Comparison of ENCODE assay signal across 12 cellular contexts in genomic region chr15:82966671-82967071, GRCh38. TPM values are rescaled to one million over a fixed set of nuclear protein-coding genes. Genes with fewer than 3 reads are reported as not detected.
A peak's percentile ranks its signal among the peaks of the same experiment; 100 is the strongest.
DNase-seq lines count a peak whose midpoint lies in the region; ATAC-seq, FAIRE-seq and TF ChIP-seq lines count a peak whose summit lies in the region.
"Had no signal": no experiment of that assay in that cellular context is flagged by ENCODE, and none has a peak within 500 bp of the region (broad histone marks: within the 10 kb centered on the region; RNA-seq: fewer than 3 reads in every experiment).

No MANE protein-coding gene starts in this region.

- H3K27ac ChIP-seq in aorta (ENCODE audit: low read depth in 1 of 2, low read length in 2 of 2): no peak overlapping the region

- H3K27me3 ChIP-seq in aorta (ENCODE audit: control insufficient read depth in 1 of 2, insufficient read depth in 2 of 2, low read length in 1 of 2): no peaks in the 10 kb centered on the region

- peak; percentile 56 for ATAC-seq in HG02571 (IDR thresholded peaks at IDR 0.05; ENCODE audit: unreplicated experiment)
- peak; percentile 85 for ATAC-seq in HG03460 (IDR thresholded peaks at IDR 0.05; ENCODE audit: unreplicated experiment)
- ATAC-seq in aorta (ENCODE audit: low FRiP score): no peak

- 70 to 72% methylated on average over 4 of the region's 4 CpGs for WGBS in aorta, 2 donors

- DNase-seq in activated T-cell treated with anti-CD3 and anti-CD28 coated beads for 48 hours (ENCODE audit: low read depth) (peak; percentile 8), activated T-cell treated with anti-CD3 and anti-CD28 coated beads for 4 hours (no peak), H54 (ENCODE audit: insufficient read length, low spot score) (no peak), amygdala (lab: John Stamatoyannopoulos, UW) (no peak), aorta (no peak)
- DNase-seq in stimulated activated CD8-positive, alpha-beta memory T cell treated with anti-CD3 and anti-CD28 coated beads, Interleukin-4, amount 100 ng/mL, for 48 hours: peak; percentile 36
- DNase-seq: dermis blood vessel endothelial cell, NCI-H446 treated with DMSO at 0.1 percent for 48 hours, small intestine had no signal

- H3K9me3 ChIP-seq in aorta (ENCODE audit: control insufficient read depth, low read length): no peaks in the 10 kb centered on the region

- H3K4me1 ChIP-seq in aorta (ENCODE audit: control insufficient read depth in 1 of 2, insufficient read depth in 2 of 2, low read length in 2 of 2): no peaks in the 10 kb centered on the region

- intact Hi-C loops in aorta (cut with DNase I): no loop called here

- no peak overlapping the region for H3K4me3 ChIP-seq in aorta (ENCODE audit: low read length in 2 of 2)

- FAIRE-seq in H54 (lab: Jason Lieb, UNC): no peak
- FAIRE-seq: HTR-8/SVneo, small intestine had no signal

- no peak for TF ChIP-seq POLR2A in H54 (IDR thresholded peaks at IDR 0.05; ENCODE audit: low read depth, low read length)

- peaks cover 0 to 2% of the 10 kb centered on the region in 2 donors for H3K36me3 ChIP-seq in aorta (ENCODE audit: control insufficient read depth in 1 of 2, insufficient read depth in 2 of 2, low read length in 1 of 2)

RNA-seq across cellular contexts. Expression of gene HOMER2, which starts 14.2 kb away (rescaled TPM):
- total RNA-seq in aorta: 1 to 10 TPM; 2.3 to 7.1 TPM
- 1 to 10 TPM in 1 of 2 donors, under 1 TPM in 1; 0.50 to 2.4 TPM for polyA plus RNA-seq in aorta

RNA-seq across cellular contexts. Expression of gene RAMAC, which starts 19.3 kb away (rescaled TPM):
- total RNA-seq in aorta: 10 to 100 TPM; 11.5 to 12.2 TPM
- 10 to 100 TPM; 14.8 to 24.3 TPM for polyA plus RNA-seq in aorta

RNA-seq across cellular contexts. Expression of gene C15orf40, which starts 44.8 kb away (rescaled TPM):
- 10 to 100 TPM; 15.0 to 15.3 TPM for total RNA-seq in aorta
- 10 to 100 TPM; 16.5 to 27.9 TPM for polyA plus RNA-seq in aorta

Comparison
In these comparisons a context has a peak if more than half of its experiments do, and no peak if none do; other contexts are left out.
1. DNase-seq: peak in activated T-cell treated with anti-CD3 and anti-CD28 coated beads for 48 hours (single experiment) and stimulated activated CD8-positive, alpha-beta memory T cell treated with anti-CD3 and anti-CD28 coated beads, Interleukin-4, amount 100 ng/mL, for 48 hours (single experiment); none in activated T-cell treated with anti-CD3 and anti-CD28 coated beads for 4 hours (single experiment), H54 (single experiment), amygdala (0 of 56) and aorta (0 of 2).